ENCODE assay signal across 13 cellular contexts in genomic region chr4:147840846-147841732, GRCh38.
DNase-seq lines count a peak whose midpoint lies in the region; ATAC-seq, FAIRE-seq and TF ChIP-seq lines count a peak whose summit lies in the region.
"Had no signal": no experiment of that assay in that cellular context is flagged by ENCODE, and none has a peak within 500 bp of the region (broad histone marks: within the 10 kb centered on the region; RNA-seq: fewer than 3 reads in every experiment).

No MANE protein-coding gene starts in this region.

- no peak overlapping the region for H3K9ac ChIP-seq in muscle layer of colon (ENCODE audit: low read length)

- no peaks in the 10 kb centered on the region for H3K27me3 ChIP-seq in muscle layer of colon (ENCODE audit: control insufficient read depth in 1 of 2, insufficient read depth in 2 of 2, low read length in 2 of 2)

- H3K27ac ChIP-seq in muscle layer of colon (ENCODE audit: low read depth, low read length): peak overlapping the region; percentile 35

- DNase-seq in NCI-H526 (lab: John Stamatoyannopoulos, UW) (no peak), D721Med (ENCODE audit: insufficient read length, low spot score) (no peak), CD14-positive monocyte (ENCODE audit: low spot score) (no peak), NCI-H345 treated with DMSO at 0.1 percent for 48 hours (lab: John Stamatoyannopoulos, UW; ENCODE audit: unreplicated experiment) (no peak)
- DNase-seq: activated CD8-positive, alpha-beta T cell treated with anti-CD3 and anti-CD28 coated beads for 36 hours; Caco-2; KG1; SW 1271 had no signal

- peaks cover 0 to 2% (median 0%) of the 10 kb centered on the region in 7 donors for H3K9me3 Mint-ChIP-seq in CD14-positive monocyte
- H3K9me3 Mint-ChIP-seq: activated CD8-positive, alpha-beta T cell treated with anti-CD3 and anti-CD28 coated beads for 36 hours had no signal

- peak; percentile 79 for ATAC-seq in GM18907 (IDR thresholded peaks at IDR 0.05; ENCODE audit: unreplicated experiment)
- ATAC-seq in HG02571 (IDR thresholded peaks at IDR 0.05; ENCODE audit: unreplicated experiment): peak; percentile 46
- peak; percentile 62 for ATAC-seq in HG03460 (IDR thresholded peaks at IDR 0.05; ENCODE audit: unreplicated experiment)
- ATAC-seq: activated CD8-positive, alpha-beta T cell treated with anti-CD3 and anti-CD28 coated beads for 36 hours had no signal

- H3K4me3 Mint-ChIP-seq in CD14-positive monocyte: no peak overlapping the region
- H3K4me3 Mint-ChIP-seq: activated CD8-positive, alpha-beta T cell treated with anti-CD3 and anti-CD28 coated beads for 36 hours had no signal

- no peak overlapping the region for H3K4me3 ChIP-seq in muscle layer of colon (ENCODE audit: low read depth in 1 of 2, low read length in 2 of 2)
- H3K4me3 ChIP-seq: skin epidermis had no signal

- H3K27ac Mint-ChIP-seq in CD14-positive monocyte: peak overlapping the region in 1 of 7 donors; percentile 14
- H3K27ac Mint-ChIP-seq: activated CD8-positive, alpha-beta T cell treated with anti-CD3 and anti-CD28 coated beads for 36 hours had no signal

- H3K4me1 ChIP-seq in muscle layer of colon (ENCODE audit: insufficient read depth, low read length): peaks cover 67% of the 10 kb centered on the region

- intact Hi-C loops in CD14-positive monocyte (cut with micrococcal nuclease): no loop called here

- H3K9me3 ChIP-seq in muscle layer of colon (ENCODE audit: low read length): no peaks in the 10 kb centered on the region
- H3K9me3 ChIP-seq: Caco-2 had no signal

- FAIRE-seq in D721Med (lab: Jason Lieb, UNC): no peak

- peaks cover 10% of the 10 kb centered on the region for H3K4me1 Mint-ChIP-seq in CD14-positive monocyte

- no peak for TF ChIP-seq CTCF in D721Med (IDR thresholded peaks at IDR 0.05; ENCODE audit: insufficient read depth, missing control alignments)
- TF ChIP-seq CTCF in CD14-positive monocyte (IDR thresholded peaks at IDR 0.05): no peak

- no peaks in the 10 kb centered on the region for H3K36me3 ChIP-seq in muscle layer of colon (ENCODE audit: insufficient read depth, low read length)

- peaks cover 0 to 7% of the 10 kb centered on the region in 2 donors for H3K36me3 Mint-ChIP-seq in CD14-positive monocyte

- H3K27me3 Mint-ChIP-seq in CD14-positive monocyte (ENCODE audit: low read depth in 3 of 3): peaks cover 0 to 2% (median 0%) of the 10 kb centered on the region in 3 donors
- H3K27me3 Mint-ChIP-seq: activated CD8-positive, alpha-beta T cell treated with anti-CD3 and anti-CD28 coated beads for 36 hours had no signal
